25 cellular contexts compared by ENCODE assay signal in the genomic region with DNA sequence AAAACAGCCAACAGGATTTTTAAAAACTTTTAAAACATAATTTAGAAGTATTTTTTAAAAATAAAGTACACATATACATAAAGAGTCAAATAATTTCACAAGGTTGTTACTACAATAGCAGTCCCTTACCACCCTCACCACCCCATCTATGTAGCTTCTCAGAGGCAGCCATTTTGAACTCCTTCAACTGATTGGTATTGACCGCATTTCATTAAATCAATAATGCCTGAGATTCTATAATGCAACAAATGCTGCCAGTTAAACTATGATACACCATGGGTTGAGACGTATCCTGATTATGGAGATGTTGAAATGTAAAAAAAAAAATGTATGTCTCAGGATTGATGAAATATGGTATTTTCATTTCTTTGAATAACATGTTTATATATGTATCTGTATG.
"Had no signal": no experiment of that assay in that cellular context is flagged by ENCODE, and none has a peak within 500 bp of the region (broad histone marks: within the 10 kb centered on the region; RNA-seq: fewer than 3 reads in every experiment).

No MANE protein-coding gene starts in this region.

- H3K4me3 ChIP-seq: colonic mucosa, coronary artery, dorsolateral prefrontal cortex, esophagus muscularis mucosa, esophagus squamous epithelium, gastrocnemius medialis, gastroesophageal sphincter, heart left ventricle, heart right ventricle had no signal

- DNase-seq: colonic mucosa; cortex of kidney; dermis blood vessel endothelial cell; dorsolateral prefrontal cortex; effector CD4-positive, alpha-beta T cell; effector CD8-positive, alpha-beta T cell; effector memory CD4-positive, alpha-beta T cell; effector memory CD8-positive, alpha-beta T cell; endodermal cell; erythroblast; esophagus squamous epithelium; foreskin fibroblast; foreskin keratinocyte; foreskin melanocyte; gastrocnemius medialis; glutamatergic neuron; head of caudate nucleus; heart left ventricle; heart right ventricle had no signal

- ATAC-seq: effector memory CD8-positive, alpha-beta T cell; esophagus mucosa; foreskin keratinocyte; gastrocnemius medialis; gastroesophageal sphincter; heart left ventricle; heart right ventricle had no signal

- FAIRE-seq: endothelial cell of umbilical vein had no signal

- H3K36me3 ChIP-seq: colonic mucosa, esophagus muscularis mucosa, esophagus squamous epithelium, gastrocnemius medialis, gastroesophageal sphincter, heart left ventricle, heart right ventricle had no signal

- H3K27me3 ChIP-seq: colonic mucosa, dorsolateral prefrontal cortex, esophagus muscularis mucosa, esophagus squamous epithelium, gastrocnemius medialis, gastroesophageal sphincter, heart left ventricle, heart right ventricle had no signal

- H3K27ac ChIP-seq: colonic mucosa, coronary artery, dorsolateral prefrontal cortex, epithelial cell of prostate, esophagus muscularis mucosa, esophagus squamous epithelium, foreskin keratinocyte, gastrocnemius medialis, gastroesophageal sphincter, heart left ventricle, heart right ventricle had no signal

- H3K4me1 ChIP-seq: colonic mucosa, esophagus muscularis mucosa, esophagus squamous epithelium, foreskin keratinocyte, gastrocnemius medialis, gastroesophageal sphincter had no signal

- H3K9me3 ChIP-seq: colonic mucosa, esophagus muscularis mucosa, esophagus squamous epithelium, gastrocnemius medialis, gastroesophageal sphincter had no signal
